Comparison of ENCODE assay signal across 7 cellular contexts in genomic region chr16:30656974-30657865, GRCh38. TPM values are rescaled to one million over a fixed set of nuclear protein-coding genes. Genes with fewer than 3 reads are reported as not detected.
A peak's percentile ranks its signal among the peaks of the same experiment; 100 is the strongest.
DNase-seq lines count a peak whose midpoint lies in the region; ATAC-seq and TF ChIP-seq lines count a peak whose summit lies in the region.

No MANE protein-coding gene starts in this region.

- H3K4me1 Mint-ChIP-seq in natural killer cell, result peaks cover 38 to 57% of the 10 kb centered on the region in 2 donors

- no peak for ATAC-seq in natural killer cell
- ATAC-seq in HG03342 (IDR thresholded peaks at IDR 0.05; ENCODE audit: unreplicated experiment), result no peak
- ATAC-seq in HG02610 (IDR thresholded peaks at IDR 0.05; ENCODE audit: unreplicated experiment), result no peak

- TF ChIP-seq CTCF in GM12875 (IDR thresholded peaks at IDR 0.05; ENCODE audit: borderline replicate concordance, insufficient read depth, low read depth, low read length) (no peak), coronary artery (IDR thresholded peaks at IDR 0.05) (no peak), natural killer cell (IDR thresholded peaks at IDR 0.05) (no peak)

- no peaks in the 10 kb centered on the region for H3K36me3 Mint-ChIP-seq in natural killer cell

- no peaks in the 10 kb centered on the region for H3K27me3 Mint-ChIP-seq in natural killer cell (ENCODE audit: low read depth in 2 of 2)

- H3K27ac Mint-ChIP-seq in natural killer cell, result peak overlapping the region; percentile 98 to 99

- H3K4me3 Mint-ChIP-seq in natural killer cell, result peak overlapping the region; percentile 98

- intact Hi-C loops in natural killer cell (cut with micrococcal nuclease), result loop anchor here (5.0 kb wide), 1 partner anchor 85 kb away; the partner anchor contains the start of gene ZNF688

- DNase-seq in NCI-H2029 (lab: John Stamatoyannopoulos, UW) (peak; percentile 73), coronary artery (ENCODE audit: low spot score) (no peak), natural killer cell (no peak), iPS-NIHi11 (ENCODE audit: low spot score) (no peak)

- no peaks in the 10 kb centered on the region for H3K9me3 Mint-ChIP-seq in natural killer cell

- peak overlapping the region; percentile 2 for H3K4me3 ChIP-seq in GM12875 (ENCODE audit: low read depth, low read length)
- H3K4me3 ChIP-seq in coronary artery, result peak overlapping the region; percentile 64

- peak overlapping the region; percentile 59 to 86 for H3K27ac ChIP-seq in coronary artery

RNA-seq across cellular contexts. Expression of gene FBRS, which starts 1.0 kb away (rescaled TPM):
- total RNA-seq in natural killer cell, result 100 to 1,000 TPM; 158 to 182 (median 172) TPM

RNA-seq across cellular contexts. Expression of gene PRR14, which starts 6.5 kb away (rescaled TPM):
- 100 to 1,000 TPM in 2 of 3 donors, 10 to 100 TPM in 1; 81.0 to 110 (median 101) TPM for total RNA-seq in natural killer cell

RNA-seq across cellular contexts. Expression of gene SRCAP, which starts 41.8 kb away (rescaled TPM):
- total RNA-seq in natural killer cell, result 10 to 100 TPM; 78.8 to 99.0 (median 89.3) TPM

RNA-seq across cellular contexts. Expression of gene ZNF689, which starts 47.0 kb away (rescaled TPM):
- 1 to 10 TPM; 8.8 to 9.3 (median 9.1) TPM for total RNA-seq in natural killer cell
